ENCODE assay signal across 32 cellular contexts in genomic region chr2:143842836-143843235, GRCh38.
"Had no signal": no experiment of that assay in that cellular context is flagged by ENCODE, and none has a peak within 500 bp of the region (broad histone marks: within the 10 kb centered on the region; RNA-seq: fewer than 3 reads in every experiment).

No MANE protein-coding gene starts in this region.

- H3K36me3 Mint-ChIP-seq: activated naive CD8-positive, alpha-beta T cell treated with anti-CD3 and anti-CD28 coated beads for 36 hours had no signal

- H3K9me3 Mint-ChIP-seq: activated CD8-positive, alpha-beta T cell treated with anti-CD3 and anti-CD28 coated beads for 36 hours; activated naive CD8-positive, alpha-beta T cell treated with anti-CD3 and anti-CD28 coated beads for 36 hours; activated T-cell treated with anti-CD3 and anti-CD28 coated beads, Interleukin-2, amount 50 U/mL, for 72 hours; activated T-helper 17 cell treated with anti-CD3 and anti-CD28 coated beads, Interleukin-2, amount 50 U/mL, for 72 hours had no signal

- H3K4me1 Mint-ChIP-seq: activated naive CD8-positive, alpha-beta T cell treated with anti-CD3 and anti-CD28 coated beads for 36 hours; activated T-helper 17 cell treated with anti-CD3 and anti-CD28 coated beads, Interleukin-2, amount 50 U/mL, for 72 hours had no signal

- H3K4me3 Mint-ChIP-seq: activated CD8-positive, alpha-beta T cell treated with anti-CD3 and anti-CD28 coated beads for 36 hours; activated naive CD8-positive, alpha-beta T cell treated with anti-CD3 and anti-CD28 coated beads for 36 hours; activated T-cell treated with anti-CD3 and anti-CD28 coated beads, Interleukin-2, amount 50 U/mL, for 72 hours; activated T-helper 17 cell treated with anti-CD3 and anti-CD28 coated beads, Interleukin-2, amount 50 U/mL, for 72 hours had no signal

- H3K27ac ChIP-seq: brain microvascular endothelial cell, WERI-Rb-1 had no signal

- H3K27ac Mint-ChIP-seq: activated CD8-positive, alpha-beta T cell treated with anti-CD3 and anti-CD28 coated beads for 36 hours; activated naive CD8-positive, alpha-beta T cell treated with anti-CD3 and anti-CD28 coated beads for 36 hours; activated T-cell treated with anti-CD3 and anti-CD28 coated beads, Interleukin-2, amount 50 U/mL, for 72 hours; activated T-helper 17 cell treated with anti-CD3 and anti-CD28 coated beads, Interleukin-2, amount 50 U/mL, for 72 hours had no signal

- H3K27me3 ChIP-seq: brain microvascular endothelial cell had no signal

- H3K36me3 ChIP-seq: brain microvascular endothelial cell, WERI-Rb-1 had no signal

- DNase-seq: activated CD4-positive, alpha-beta T cell treated with anti-CD3 and anti-CD28 coated beads for 1 hour; activated CD4-positive, alpha-beta T cell treated with anti-CD3 and anti-CD28 coated beads for 48 hours; activated CD4-positive, alpha-beta T cell treated with anti-CD3 and anti-CD28 coated beads, Interleukin-2, amount 50 U/mL, for 4 hours; activated CD4-positive, CD25-positive, alpha-beta regulatory T cell; activated CD8-positive, alpha-beta T cell treated with anti-CD3 and anti-CD28 coated beads for 36 hours; activated effector memory CD4-positive, alpha-beta T cell treated with anti-CD3 and anti-CD28 coated beads, Interleukin-2, amount 50 U/mL, for 16 hours; activated naive CD4-positive, alpha-beta T cell; activated naive CD4-positive, alpha-beta T cell treated with anti-CD3 and anti-CD28 coated beads, Interleukin-2, amount 50 U/mL, for 16 hours; activated naive CD8-positive, alpha-beta T cell treated with anti-CD3 and anti-CD28 coated beads for 36 hours; activated T-cell treated with anti-CD3 and anti-CD28 coated beads, Interleukin-2, amount 50 U/mL, for 1 hour; activated T-cell treated with anti-CD3 and anti-CD28 coated beads, Interleukin-2, amount 50 U/mL, for 72 hours; amniotic stem cell; aorta; brain microvascular endothelial cell; central memory CD4-positive, alpha-beta T cell; Kasumi-1; MM.1S; MV-4-11; NCI-H1092; NCI-H1436 treated with DMSO at 0.1 percent for 48 hours; NCI-H187; NCI-H2029 treated with DMSO at 0.1 percent for 48 hours; NCI-H2107; NCI-H2171; NCI-H510A; NCI-H526; NCI-H748 treated with DMSO at 0.1 percent for 48 hours; OCI-M1; Right ventricle myocardium superior; T1000; WERI-Rb-1 had no signal

- ATAC-seq: activated CD8-positive, alpha-beta T cell treated with anti-CD3 and anti-CD28 coated beads for 36 hours; activated T-cell treated with anti-CD3 and anti-CD28 coated beads, Interleukin-2, amount 50 U/mL, for 72 hours; activated T-helper 17 cell treated with anti-CD3 and anti-CD28 coated beads, Interleukin-2, amount 50 U/mL, for 72 hours had no signal
